In the genomic region with DNA sequence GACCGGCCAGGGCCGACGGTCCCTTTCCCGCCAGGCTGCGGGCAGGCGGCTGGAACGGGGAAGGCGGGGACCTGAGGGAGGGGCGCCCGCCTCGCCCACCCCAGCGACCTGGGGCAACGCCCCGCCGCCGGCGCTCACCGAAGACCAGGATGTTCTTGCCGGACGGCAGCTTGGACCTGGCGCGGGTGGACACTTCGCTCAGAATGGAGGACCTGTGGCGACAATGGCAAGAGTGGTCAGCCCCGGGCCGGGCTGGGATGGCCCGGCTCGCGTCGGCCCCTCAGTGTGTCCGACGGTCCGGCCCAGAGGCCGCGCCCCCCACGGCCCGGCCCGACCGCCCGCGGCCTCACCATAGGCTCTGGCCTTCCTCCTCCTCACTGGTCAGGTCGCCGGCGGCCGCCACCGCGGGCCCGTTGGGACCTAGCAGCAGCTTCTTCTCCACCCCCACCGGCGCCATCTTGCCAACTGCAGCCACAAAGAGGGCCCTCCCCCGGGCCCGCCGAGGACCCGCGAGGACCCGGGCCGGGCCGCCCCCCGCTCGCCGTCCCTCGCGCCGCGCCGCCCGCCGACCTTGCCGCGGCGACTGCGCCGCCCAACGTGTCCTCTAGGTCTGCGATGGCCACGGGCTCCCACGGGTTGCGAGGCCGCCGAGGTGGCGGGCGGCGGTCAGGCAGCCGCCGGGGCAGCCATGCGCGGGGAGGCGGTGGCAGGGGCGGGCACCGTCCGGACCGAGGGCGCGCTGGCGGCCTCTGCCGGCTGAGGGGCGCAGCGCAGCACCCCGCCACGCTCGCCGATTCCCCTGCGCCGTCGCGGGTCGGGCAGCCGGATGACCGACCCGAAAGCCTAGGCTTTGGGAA, we compare ENCODE assay signal across 8 cellular contexts. TPM values are rescaled to one million over a fixed set of nuclear protein-coding genes. Genes with fewer than 3 reads are reported as not detected.
DNase-seq lines count a peak whose midpoint lies in the region; ATAC-seq lines count a peak whose summit lies in the region.

A gene (minus strand): TSS at position 475 of the 857 bp plus-strand sequence. CDS start 18 bp downstream, at position 457.

- POLR2A ChIA-PET in activated CD4-positive, alpha-beta T cell treated with anti-CD3 and anti-CD28 coated beads, Interleukin-2, amount 10 ng/mL, durations not matched to agents 7 days and 5 days (lab: Charles Lee): no interaction called here

- peaks cover 28% of the 10 kb centered on the region for H3K36me3 Mint-ChIP-seq in activated CD4-positive, alpha-beta T cell treated with anti-CD3 and anti-CD28 coated beads, Interleukin-2, amount 10 ng/mL, durations not matched to agents 7 days and 5 days (ENCODE audit: low read depth)

- peaks cover 52% of the 10 kb centered on the region for H3K4me1 Mint-ChIP-seq in activated CD4-positive, alpha-beta T cell treated with anti-CD3 and anti-CD28 coated beads, Interleukin-2, amount 10 ng/mL, durations not matched to agents 7 days and 5 days

- peak; percentile 98 for DNase-seq in AG08396 (ENCODE audit: low spot score)
- peak; percentile 41 for DNase-seq in NCI-H345 treated with DMSO at 0.1 percent for 48 hours (lab: John Stamatoyannopoulos, UW; ENCODE audit: unreplicated experiment)
- DNase-seq in activated CD4-positive, alpha-beta T cell treated with anti-CD3 and anti-CD28 coated beads, Interleukin-2, amount 10 ng/mL, durations not matched to agents 7 days and 5 days: peak; percentile 84
- DNase-seq in cortex of kidney (lab: John Stamatoyannopoulos, UW): peak; percentile 77
- peak; percentile 91 for DNase-seq in left kidney (ENCODE audit: low read depth, low spot score)
- peak; percentile 82 to 84 for DNase-seq in stimulated activated CD4-positive, alpha-beta T cell treated with anti-CD3 and anti-CD28 coated beads, Interleukin-2, amount 100 ng/mL, for 24 hours

- H3K27me3 Mint-ChIP-seq in activated CD4-positive, alpha-beta T cell treated with anti-CD3 and anti-CD28 coated beads, Interleukin-2, amount 10 ng/mL, durations not matched to agents 7 days and 5 days: peaks cover 26% of the 10 kb centered on the region

- peak within 1 kb of the TSS; percentile 80 for H3K4me3 Mint-ChIP-seq in activated CD4-positive, alpha-beta T cell treated with anti-CD3 and anti-CD28 coated beads, Interleukin-2, amount 10 ng/mL, durations not matched to agents 7 days and 5 days

- CTCF ChIA-PET in activated CD4-positive, alpha-beta T cell treated with anti-CD3 and anti-CD28 coated beads, Interleukin-2, amount 10 ng/mL, durations not matched to agents 7 days and 5 days (lab: Charles Lee): interaction anchor here (0.6 to 3.1 kb wide), 27 partner anchors 8 to 228 kb away, joined by 3 to 20 read pairs (median 4); a partner anchor contains a TSS

- H3K27ac Mint-ChIP-seq in activated CD4-positive, alpha-beta T cell treated with anti-CD3 and anti-CD28 coated beads, Interleukin-2, amount 10 ng/mL, durations not matched to agents 7 days and 5 days: peak within 1 kb of the TSS; percentile 93

- H3K9me3 Mint-ChIP-seq in activated CD4-positive, alpha-beta T cell treated with anti-CD3 and anti-CD28 coated beads, Interleukin-2, amount 10 ng/mL, durations not matched to agents 7 days and 5 days: no peaks in the 10 kb centered on the region

- ATAC-seq in GM18861 (IDR thresholded peaks at IDR 0.05; ENCODE audit: unreplicated experiment) (peak; percentile 77), HG03095 (IDR thresholded peaks at IDR 0.05; ENCODE audit: unreplicated experiment) (peak; percentile 87)

RNA-seq across cellular contexts. Expression of the gene that starts here (rescaled TPM):
- 10 to 100 TPM; 53.9 to 65.9 TPM for total RNA-seq in activated CD4-positive, alpha-beta T cell treated with anti-CD3 and anti-CD28 coated beads, Interleukin-2, amount 10 ng/mL, durations not matched to agents 7 days and 5 days

Comparison
In these comparisons a context has a peak if more than half of its experiments do, and no peak if none do; other contexts are left out.
1. Peak in every context shown above with its lines: DNase-seq and ATAC-seq.
2. DNase-seq: peak in every context shown above with its lines; median percentile 98 in AG08396; 91 in left kidney; 84 in activated CD4-positive, alpha-beta T cell treated with anti-CD3 and anti-CD28 coated beads, Interleukin-2, amount 10 ng/mL, durations not matched to agents 7 days and 5 days; 83 in stimulated activated CD4-positive, alpha-beta T cell treated with anti-CD3 and anti-CD28 coated beads, Interleukin-2, amount 100 ng/mL, for 24 hours; 77 in cortex of kidney; 41 in NCI-H345 treated with DMSO at 0.1 percent for 48 hours.